8 cellular contexts compared by ENCODE assay signal in the genomic region with DNA sequence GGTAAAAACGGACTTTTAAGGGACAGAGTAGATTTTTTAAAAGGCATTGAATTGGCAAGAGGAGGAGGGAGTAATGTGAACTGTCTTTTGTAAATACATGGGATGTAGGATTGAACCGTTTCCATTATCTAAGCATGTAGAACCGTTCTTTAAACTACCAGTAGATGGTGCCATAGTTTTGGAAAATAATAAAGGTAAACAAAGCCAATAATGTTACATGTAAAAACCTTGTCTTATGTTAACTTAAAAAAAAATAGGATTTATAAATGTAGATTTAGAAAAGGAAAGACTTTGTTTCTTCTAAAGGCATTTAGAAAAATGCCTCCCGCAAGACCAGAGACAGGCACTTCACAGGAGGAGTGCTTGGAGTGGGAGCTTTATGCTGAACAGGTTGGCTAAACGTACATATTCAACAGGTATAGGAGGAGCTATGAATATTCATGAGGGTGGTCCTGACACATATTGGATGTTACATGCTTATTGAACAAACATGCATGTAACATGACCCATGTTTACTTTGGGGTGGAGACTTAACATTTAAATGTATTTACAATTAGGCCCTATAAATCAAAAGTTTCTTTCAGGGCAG. TPM values are rescaled to one million over a fixed set of nuclear protein-coding genes. Genes with fewer than 3 reads are reported as not detected.
DNase-seq lines count a peak whose midpoint lies in the region; ATAC-seq and TF ChIP-seq lines count a peak whose summit lies in the region.

No MANE protein-coding gene starts in this region.

- H3K27me3 ChIP-seq in BE2C, result no peaks in the 10 kb centered on the region; the same call in 1 of the 2 replicates
- H3K27me3 ChIP-seq in body of pancreas, result no peaks in the 10 kb centered on the region
- H3K27me3 ChIP-seq in testis, result no peaks in the 10 kb centered on the region

- TF ChIP-seq POLR2A in body of pancreas (IDR thresholded peaks at IDR 0.05) (no peak), testis (IDR thresholded peaks at IDR 0.05) (no peak)

- intact Hi-C loops in body of pancreas (cut with DNase I) (loop anchor here (5.0 to 10.0 kb wide), 2 partner anchors 138 to 505 kb away; no protein-coding TSS in a partner anchor), testis (cut with DNase I; ENCODE audit: low total_unique reads) (loop anchor here (5.0 kb wide), 1 partner anchor 133 kb away; a partner anchor contains a TSS)

- H3K36me3 ChIP-seq in BE2C, result no peaks in the 10 kb centered on the region
- H3K36me3 ChIP-seq in body of pancreas (replicated peaks in 1 of 2; ENCODE audit: insufficient read depth in 1 of 2, low read depth in 2 of 2), result no peaks in the 10 kb centered on the region
- no peaks in the 10 kb centered on the region for H3K36me3 ChIP-seq in testis (ENCODE audit: low read depth, missing control alignments)

- peak; percentile 88 for ATAC-seq in GM18868 (IDR thresholded peaks at IDR 0.05; ENCODE audit: unreplicated experiment)
- peak; percentile 80 for ATAC-seq in HG03066 (IDR thresholded peaks at IDR 0.05; ENCODE audit: low read depth, unreplicated experiment)
- ATAC-seq in body of pancreas, result peak; percentile 70

- H3K36me3 Mint-ChIP-seq in immature natural killer cell, result no peaks in the 10 kb centered on the region

- H3K4me3 Mint-ChIP-seq in immature natural killer cell, result no peak overlapping the region

- H3K4me1 ChIP-seq in BE2C (no peaks in the 10 kb centered on the region), body of pancreas (no peaks in the 10 kb centered on the region), testis (no peaks in the 10 kb centered on the region)

- no peaks in the 10 kb centered on the region for H3K9me3 ChIP-seq in BE2C
- no peaks in the 10 kb centered on the region for H3K9me3 ChIP-seq in body of pancreas
- no peaks in the 10 kb centered on the region for H3K9me3 ChIP-seq in testis

- H3K27me3 Mint-ChIP-seq in immature natural killer cell (ENCODE audit: low read depth in 3 of 3), result peaks cover 0 to 8% (median 6%) of the 10 kb centered on the region in 3 donors

- H3K27ac ChIP-seq in body of pancreas, result no peak overlapping the region
- H3K27ac ChIP-seq in testis, result no peak overlapping the region

- 8 to 15% methylated on average over 5 of the region's 5 CpGs for WGBS in body of pancreas, 2 donors
- WGBS in testis, 2 donors, result 24 to 29% methylated on average over 5 of the region's 5 CpGs

- no peaks in the 10 kb centered on the region for H3K4me1 Mint-ChIP-seq in immature natural killer cell

- H3K9me3 Mint-ChIP-seq in immature natural killer cell, result no peaks in the 10 kb centered on the region

- peak; percentile 53 for TF ChIP-seq CTCF in BE2C (IDR thresholded peaks at IDR 0.05; ENCODE audit: low read depth, low read length)
- TF ChIP-seq CTCF in body of pancreas (IDR thresholded peaks at IDR 0.05), result peak; percentile 33 to 81 (median 73)
- peak; percentile 23 to 59 (median 30) for TF ChIP-seq CTCF in testis (IDR thresholded peaks at IDR 0.05)

- H3K4me3 ChIP-seq in BE2C (ENCODE audit: low read depth, low read length), result no peak overlapping the region
- no peak overlapping the region for H3K4me3 ChIP-seq in body of pancreas
- no peak overlapping the region for H3K4me3 ChIP-seq in testis

- H3K27ac Mint-ChIP-seq in immature natural killer cell, result no peak overlapping the region

- DNase-seq in BE2C, result no peak
- DNase-seq in NCI-H2227 treated with DMSO at 0.1 percent for 48 hours (lab: John Stamatoyannopoulos, UW), result peak; percentile 36
- no peak for DNase-seq in body of pancreas
- peak; percentile 28 to 38 (median 34) for DNase-seq in immature natural killer cell
- no peak for DNase-seq in testis
- no peak for DNase-seq in cerebellar nuclear complex (lab: John Stamatoyannopoulos, UW)

RNA-seq across cellular contexts. Expression of a gene that starts 45.5 kb away (rescaled TPM):
- 0.08 TPM for polyA plus RNA-seq in BE2C (2012; ENCODE audit: insufficient read depth, insufficient read length, low read depth)
- 1 to 10 TPM; 2.0 to 2.6 TPM for total RNA-seq in body of pancreas
- 1 to 10 TPM in 1 of 3 donors, under 1 TPM in 2; 0.67 to 1.4 (median 0.71) TPM for polyA plus RNA-seq in immature natural killer cell
- 1 to 10 TPM; 4.7 to 6.2 TPM for total RNA-seq in testis
- polyA plus RNA-seq in testis (ENCODE audit: insufficient read depth, low read depth, low replicate concordance), result 5.7 TPM

Comparison
In these comparisons a context has a peak if more than half of its experiments do, and no peak if none do; other contexts are left out.
1. DNase-seq: peak in NCI-H2227 treated with DMSO at 0.1 percent for 48 hours (single experiment) and immature natural killer cell (3 of 3); none in BE2C (single experiment), body of pancreas (0 of 4), testis (single experiment) and cerebellar nuclear complex (0 of 2).
2. Peak in every context shown above with its lines, with median percentiles within 50 percentile points of each other: CTCF ChIP-seq and ATAC-seq.